15 cellular contexts compared by ENCODE assay signal in the genomic region with DNA sequence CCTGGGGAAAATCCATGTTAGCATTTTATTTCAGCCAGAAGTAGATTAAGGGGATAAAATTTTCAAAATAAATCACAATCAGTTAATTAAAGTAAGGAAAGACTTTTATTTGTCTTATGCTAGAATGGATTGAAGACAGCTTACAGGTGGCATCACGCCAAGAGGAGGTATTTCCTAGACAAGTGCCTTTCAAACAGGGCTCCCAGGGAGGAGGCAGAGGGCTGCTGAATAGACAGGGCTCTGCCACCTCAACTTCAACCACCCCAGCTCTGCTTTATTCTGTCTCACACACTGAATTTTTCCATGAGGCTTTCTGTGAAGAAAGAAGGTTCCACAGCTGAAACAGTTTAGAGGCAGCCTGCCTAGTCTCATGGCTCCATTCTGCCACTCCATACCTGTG. TPM values are rescaled to one million over a fixed set of nuclear protein-coding genes. Genes with fewer than 3 reads are reported as not detected.
DNase-seq lines count a peak whose midpoint lies in the region; ATAC-seq, FAIRE-seq and TF ChIP-seq lines count a peak whose summit lies in the region.
"Had no signal": no experiment of that assay in that cellular context is flagged by ENCODE, and none has a peak within 500 bp of the region (broad histone marks: within the 10 kb centered on the region; RNA-seq: fewer than 3 reads in every experiment).

No MANE protein-coding gene starts in this region.

- H3K4me1 Mint-ChIP-seq in T-helper 2 cell treated with Interferon-gamma antibody and Interleukin-4, amounts not matched to agents 5 μg/mL and 100 μg/mL, for 36 hours (ENCODE audit: low read depth): peaks cover 14% of the 10 kb centered on the region

- no peak overlapping the region for H3K27ac ChIP-seq in endothelial cell of umbilical vein (ENCODE audit: insufficient read depth, low read depth, low read length)
- H3K27ac ChIP-seq in gastrocnemius medialis: peak overlapping the region in 3 of 4 donors; percentile 8 to 54 (median 20)

- H3K4me2 ChIP-seq in endothelial cell of umbilical vein (ENCODE audit: insufficient read depth, low read length): no peak overlapping the region

- POLR2A ChIA-PET in endothelial cell of umbilical vein (lab: Charles Lee): no interaction called here

- ATAC-seq in gastrocnemius medialis (no peak), GM21360 (IDR thresholded peaks at IDR 0.05; ENCODE audit: unreplicated experiment) (no peak)

- H3K4me1 ChIP-seq in endothelial cell of umbilical vein (ENCODE audit: control insufficient read depth, extremely low read depth, insufficient read depth, low read length): peaks cover 15% of the 10 kb centered on the region
- no peaks in the 10 kb centered on the region for H3K4me1 ChIP-seq in gastrocnemius medialis

- no peaks in the 10 kb centered on the region for H3K36me3 ChIP-seq in endothelial cell of umbilical vein (ENCODE audit: control insufficient read depth in 2 of 2, extremely low read depth in 1 of 2, insufficient read depth in 2 of 2, low read length in 2 of 2)
- no peaks in the 10 kb centered on the region for H3K36me3 ChIP-seq in gastrocnemius medialis

- no peak overlapping the region for H3K4me3 Mint-ChIP-seq in T-helper 2 cell treated with Interferon-gamma antibody and Interleukin-4, amounts not matched to agents 5 μg/mL and 100 μg/mL, for 36 hours
- H3K4me3 Mint-ChIP-seq: nephron had no signal

- H3K36me3 Mint-ChIP-seq in T-helper 2 cell treated with Interferon-gamma antibody and Interleukin-4, amounts not matched to agents 5 μg/mL and 100 μg/mL, for 36 hours (ENCODE audit: low read depth): no peaks in the 10 kb centered on the region

- no peak overlapping the region for H2AFZ ChIP-seq in endothelial cell of umbilical vein (ENCODE audit: low read depth, low read length)

- H3K27ac Mint-ChIP-seq in T-helper 2 cell treated with Interferon-gamma antibody and Interleukin-4, amounts not matched to agents 5 μg/mL and 100 μg/mL, for 36 hours: no peak overlapping the region
- H3K27ac Mint-ChIP-seq: T-helper 1 cell treated with Interleukin-12 subunit alpha and Interleukin-12 subunit beta and Interleukin-4 antibody, amounts not matched to agents 30 μg/mL and 1 μg/mL, for 36 hours had no signal

- dilution Hi-C loops in endothelial cell of umbilical vein (cut with MboI; ENCODE audit: extremely low pct_ligation_motif_present, low sequenced_read_pairs): no loop called here

- no peak for FAIRE-seq in endothelial cell of umbilical vein (lab: Jason Lieb, UNC)
- FAIRE-seq: G401.6, islet of Langerhans had no signal

- DNase-seq in NCI-H2227 treated with DMSO at 0.1 percent for 48 hours (lab: John Stamatoyannopoulos, UW) (peak; percentile 10), NCI-H2227 (lab: John Stamatoyannopoulos, UW; ENCODE audit: unreplicated experiment) (no peak), M059J (ENCODE audit: low read depth) (peak; percentile 22), endothelial cell of umbilical vein (ENCODE audit: low read depth, low spot score) (peak; percentile 35), gastrocnemius medialis (no peak), SHP77 treated with DMSO at 0.1 percent for 48 hours (lab: John Stamatoyannopoulos, UW) (no peak)
- no peak for DNase-seq in T-helper 2 cell treated with Interferon-gamma antibody and Interleukin-4, amounts not matched to agents 5 μg/mL and 100 μg/mL, for 36 hours (ENCODE audit: low spot score)
- DNase-seq: activated CD4-positive, alpha-beta T cell treated with anti-CD3 and anti-CD28 coated beads, Interleukin-2, amount 50 U/mL, for 4 hours; activated gamma-delta T cell; cerebellar nuclear complex had no signal

- no TSS peak for BruUV-seq in endothelial cell of umbilical vein (replicated peaks; lab: Mats Ljungman, UMichigan)

- H3K27me3 ChIP-seq in endothelial cell of umbilical vein (ENCODE audit: control insufficient read depth in 2 of 2, insufficient read depth in 2 of 2, low read length in 2 of 2): no peaks in the 10 kb centered on the region
- no peaks in the 10 kb centered on the region for H3K27me3 ChIP-seq in gastrocnemius medialis

- H3K79me2 ChIP-seq in endothelial cell of umbilical vein (ENCODE audit: control insufficient read depth, insufficient read depth, low read length): no peaks in the 10 kb centered on the region

- H3K9me3 Mint-ChIP-seq in T-helper 2 cell treated with Interferon-gamma antibody and Interleukin-4, amounts not matched to agents 5 μg/mL and 100 μg/mL, for 36 hours: no peaks in the 10 kb centered on the region
- H3K9me3 Mint-ChIP-seq: nephron; T-helper 1 cell treated with Interleukin-12 subunit alpha and Interleukin-12 subunit beta and Interleukin-4 antibody, amounts not matched to agents 30 μg/mL and 1 μg/mL, for 36 hours had no signal

- in situ Hi-C loops in gastrocnemius medialis (cut with MboI; ENCODE audit: low sequenced_read_pairs in 4 of 4): no loop called here

- H3K4me3 ChIP-seq in endothelial cell of umbilical vein (replicated peaks in 1 of 3; ENCODE audit: insufficient read depth in 1 of 3, low read depth in 1 of 3, low read length in 3 of 3): no peak overlapping the region
- no peak overlapping the region for H3K4me3 ChIP-seq in gastrocnemius medialis

- no peaks in the 10 kb centered on the region for H3K9me3 ChIP-seq in endothelial cell of umbilical vein (replicated peaks; ENCODE audit: control insufficient read depth, insufficient read depth, low read length)
- no peaks in the 10 kb centered on the region for H3K9me3 ChIP-seq in gastrocnemius medialis

- no peak overlapping the region for H3K9ac ChIP-seq in endothelial cell of umbilical vein (replicated peaks; ENCODE audit: extremely low read depth, insufficient read depth, low read length)

- TF ChIP-seq CTCF in endothelial cell of umbilical vein (IDR thresholded peaks at IDR 0.05; ENCODE audit: extremely low read depth in 1 of 2, insufficient read depth in 1 of 2, low read depth in 1 of 2, low read length in 2 of 2): no peak
- no peak for TF ChIP-seq CTCF in gastrocnemius medialis (IDR thresholded peaks at IDR 0.05 in 4 of 5, conservative IDR thresholded peaks at IDR 0.05 in 1 of 5)

- TF ChIP-seq POLR2A in endothelial cell of umbilical vein (IDR thresholded peaks at IDR 0.05; ENCODE audit: low read depth, low read length) (no peak), gastrocnemius medialis (IDR thresholded peaks at IDR 0.05) (no peak)

- intact Hi-C loops in endothelial cell of umbilical vein (cut with micrococcal nuclease) (no loop called here), gastrocnemius medialis (cut with DNase I; ENCODE audit: low total_unique reads) (no loop called here)

- H4K20me1 ChIP-seq in endothelial cell of umbilical vein (replicated peaks; ENCODE audit: control insufficient read depth, extremely low read depth, insufficient read depth, low read length): no peaks in the 10 kb centered on the region

- H3K27me3 Mint-ChIP-seq in T-helper 2 cell treated with Interferon-gamma antibody and Interleukin-4, amounts not matched to agents 5 μg/mL and 100 μg/mL, for 36 hours (ENCODE audit: low read depth): peaks cover 24% of the 10 kb centered on the region

- CTCF ChIA-PET in endothelial cell of umbilical vein (lab: Charles Lee): interaction anchor here (0.8 to 1.1 kb wide), 3 partner anchors 9 to 268 kb away, joined by 3 to 4 read pairs (median 3); no protein-coding TSS in a partner anchor

- H3K9me1 ChIP-seq in endothelial cell of umbilical vein (replicated peaks; ENCODE audit: control insufficient read depth, extremely low read depth, insufficient read depth, low read length): no peaks in the 10 kb centered on the region

TF ChIP-seq in endothelial cell of umbilical vein, 7 proteins besides CTCF, POLR2A, EP300 and RAD21:
- TF ChIP-seq EZH2 (IDR thresholded peaks at IDR 0.05; ENCODE audit: borderline replicate concordance, low read depth, low read length, severe bottlenecking): no peak
- no peak for TF ChIP-seq POLR2AphosphoS5 (IDR thresholded peaks at IDR 0.05; ENCODE audit: insufficient read depth, low read depth, low read length)
- TF ChIP-seq, protein P1, sequence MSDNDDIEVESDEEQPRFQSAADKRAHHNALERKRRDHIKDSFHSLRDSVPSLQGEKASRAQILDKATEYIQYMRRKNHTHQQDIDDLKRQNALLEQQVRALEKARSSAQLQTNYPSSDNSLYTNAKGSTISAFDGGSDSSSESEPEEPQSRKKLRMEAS (IDR thresholded peaks at IDR 0.05; ENCODE audit: insufficient read depth, insufficient read length): no peak
TF ChIP-seq in endothelial cell of umbilical vein: peak in this region for 0.

RNA-seq across cellular contexts. Expression of a gene that starts 12.1 kb away (rescaled TPM):
- total RNA-seq in M059J (2014; rRNA removed; shearing (Covaris generic)): 0.05 and 0.30 TPM in 2 replicates
- 1.0 and 2.9 TPM in 2 replicates for total RNA-seq in endothelial cell of umbilical vein
- 0.22 and 0.72 TPM in 2 replicates for polyA plus RNA-seq in endothelial cell of umbilical vein
- 0.56 and 0.70 TPM in 2 replicates for polyA plus RNA-seq in endothelial cell of umbilical vein (2011; cell fraction: cytosol; rRNA removed)
- polyA plus RNA-seq in endothelial cell of umbilical vein (2011; cell fraction: nucleus; rRNA removed): 1.4 and 2.4 TPM in 2 replicates
- polyA plus RNA-seq in endothelial cell of umbilical vein (2012): 7.3 and 8.5 TPM in 2 replicates
- 0.25 and 1.1 TPM in 2 replicates for polyA minus RNA-seq in endothelial cell of umbilical vein
- polyA minus RNA-seq in endothelial cell of umbilical vein (2011; cell fraction: cytosol; rRNA and poly(A)+ RNA removed): 3.2 TPM
- polyA minus RNA-seq in endothelial cell of umbilical vein (2011; cell fraction: nucleus; rRNA and poly(A)+ RNA removed): 1.3 and 2.0 TPM in 2 replicates
- total RNA-seq in gastrocnemius medialis: 1 to 10 TPM; 2.4 to 6.0 (median 4.5) TPM

Comparison
In these comparisons a context has a peak if more than half of its experiments do, and no peak if none do; other contexts are left out.
1. DNase-seq: peak in NCI-H2227 treated with DMSO at 0.1 percent for 48 hours (single experiment), M059J (single experiment) and endothelial cell of umbilical vein (single experiment); none in NCI-H2227 (single experiment), gastrocnemius medialis (0 of 2), SHP77 treated with DMSO at 0.1 percent for 48 hours (single experiment) and T-helper 2 cell treated with Interferon-gamma antibody and Interleukin-4, amounts not matched to agents 5 μg/mL and 100 μg/mL, for 36 hours (single experiment).